15 cellular contexts compared by ENCODE assay signal in the genomic region with DNA sequence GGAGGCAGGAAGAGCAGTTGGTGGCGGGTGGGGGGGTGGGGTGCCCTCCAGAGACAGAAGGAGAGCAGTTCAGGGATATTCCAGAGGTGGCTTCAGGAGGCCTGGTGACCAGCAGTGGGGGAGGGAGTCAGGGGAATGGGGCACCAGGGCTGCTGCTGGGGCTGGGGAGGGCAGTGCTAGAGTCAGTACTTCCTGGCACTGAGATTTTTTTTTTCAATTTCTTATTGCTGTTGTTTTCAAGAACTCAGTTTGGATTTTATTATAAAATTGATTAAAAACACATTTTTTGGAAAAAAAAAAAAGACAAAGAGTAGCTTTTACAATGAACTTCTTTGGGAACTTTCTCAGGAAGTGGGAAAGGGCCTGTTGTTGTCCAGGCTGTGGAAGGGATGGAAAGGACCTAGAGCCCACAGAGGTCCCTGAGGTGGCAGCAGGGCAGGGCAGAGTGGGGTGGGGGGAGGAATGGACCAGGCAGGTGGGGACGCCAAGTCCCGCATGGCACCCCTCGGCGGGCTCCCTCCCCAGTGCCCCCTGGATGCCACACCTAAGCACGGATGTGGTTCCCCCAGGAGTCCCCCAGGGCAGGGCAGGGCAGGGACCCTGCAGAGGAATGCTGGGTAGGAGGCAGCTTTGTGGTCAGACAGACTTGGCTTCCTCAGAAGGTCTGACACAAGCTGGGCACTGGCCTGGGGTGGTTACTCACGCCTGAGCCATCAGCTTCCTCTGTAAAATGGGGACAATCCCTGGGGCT. TPM values are rescaled to one million over a fixed set of nuclear protein-coding genes. Genes with fewer than 3 reads are reported as not detected.
DNase-seq lines count a peak whose midpoint lies in the region; ATAC-seq and TF ChIP-seq lines count a peak whose summit lies in the region.
"Had no signal": no experiment of that assay in that cellular context is flagged by ENCODE, and none has a peak within 500 bp of the region (broad histone marks: within the 10 kb centered on the region; RNA-seq: fewer than 3 reads in every experiment).

No MANE protein-coding gene starts in this region.

- H3K9me3 Mint-ChIP-seq in osteocyte (ENCODE audit: unreplicated experiment) = no peaks in the 10 kb centered on the region

- H3K4me1 ChIP-seq in gastrocnemius medialis = peaks cover 5 to 6% of the 10 kb centered on the region in 2 donors

- DNase-seq in GM03348 (ENCODE audit: low spot score) (peak; percentile 65), NCI-H82 treated with DMSO at 0.1 percent for 48 hours (lab: John Stamatoyannopoulos, UW; ENCODE audit: unreplicated experiment) (peak; percentile 52), cardiac fibroblast (ENCODE audit: low read depth in 2 of 2) (peak; percentile 48 to 80), osteocyte (ENCODE audit: extremely low spot score, unreplicated experiment) (no peak), T-helper 1 cell (no peak), gastrocnemius medialis (no peak)
- DNase-seq: activated CD4-positive, alpha-beta T cell treated with anti-CD3 and anti-CD28 coated beads for 4 hours; colonic mucosa; head of caudate nucleus; small intestine had no signal

- peak overlapping the region; percentile 68 for H3K27ac Mint-ChIP-seq in osteocyte (ENCODE audit: unreplicated experiment)

- H3K4me1 Mint-ChIP-seq in osteocyte (ENCODE audit: unreplicated experiment) = peaks cover 68% of the 10 kb centered on the region

- H3K27ac ChIP-seq in gastrocnemius medialis = no peak overlapping the region
- H3K27ac ChIP-seq: colonic mucosa had no signal

- in situ Hi-C loops in gastrocnemius medialis (cut with MboI; ENCODE audit: low sequenced_read_pairs in 4 of 4) = no loop called here

- H3K36me3 Mint-ChIP-seq in osteocyte (ENCODE audit: unreplicated experiment) = no peaks in the 10 kb centered on the region

- ATAC-seq in GM21367 (IDR thresholded peaks at IDR 0.05; ENCODE audit: unreplicated experiment) = no peak
- ATAC-seq in GM21825 (IDR thresholded peaks at IDR 0.05; ENCODE audit: unreplicated experiment) = no peak
- ATAC-seq in gastrocnemius medialis = no peak

- H3K27me3 Mint-ChIP-seq in osteocyte (ENCODE audit: unreplicated experiment) = no peaks in the 10 kb centered on the region

- intact Hi-C loops in gastrocnemius medialis (cut with DNase I; ENCODE audit: low total_unique reads) = no loop called here

- H3K27me3 ChIP-seq in gastrocnemius medialis = peaks cover 8 to 27% (median 15%) of the 10 kb centered on the region in 3 donors
- H3K27me3 ChIP-seq: colonic mucosa had no signal

- no peak overlapping the region for H3K4me3 Mint-ChIP-seq in osteocyte (ENCODE audit: unreplicated experiment)

- no peak for TF ChIP-seq POLR2A in gastrocnemius medialis (IDR thresholded peaks at IDR 0.05)

- no peak overlapping the region for H3K4me3 ChIP-seq in cardiac fibroblast (replicated peaks in 1 of 2; ENCODE audit: low read depth in 2 of 2, low read length in 2 of 2)
- H3K4me3 ChIP-seq in gastrocnemius medialis = no peak overlapping the region
- H3K4me3 ChIP-seq: colonic mucosa had no signal

- no peaks in the 10 kb centered on the region for H3K9me3 ChIP-seq in gastrocnemius medialis
- H3K9me3 ChIP-seq: colonic mucosa had no signal

- no peak for TF ChIP-seq CTCF in cardiac fibroblast (IDR thresholded peaks at IDR 0.05; ENCODE audit: low read depth, low read length)
- TF ChIP-seq CTCF in osteocyte (IDR thresholded peaks at IDR 0.05) = no peak
- TF ChIP-seq CTCF in gastrocnemius medialis (IDR thresholded peaks at IDR 0.05 in 4 of 5, conservative IDR thresholded peaks at IDR 0.05 in 1 of 5) = no peak

- no peaks in the 10 kb centered on the region for H3K36me3 ChIP-seq in gastrocnemius medialis
- H3K36me3 ChIP-seq: colonic mucosa had no signal

RNA-seq across cellular contexts. Expression of a gene that starts 8.5 kb away (rescaled TPM):
- 93.1 and 95.4 TPM in 2 replicates for total RNA-seq in osteocyte
- total RNA-seq in gastrocnemius medialis = 1 to 10 TPM; 3.4 to 7.6 (median 5.1) TPM
- total RNA-seq: SK-MEL-5 had no signal

RNA-seq across cellular contexts. Expression of a gene that starts 47.0 kb away (rescaled TPM):
- total RNA-seq in osteocyte = not detected in 2 replicates
- total RNA-seq in gastrocnemius medialis = not detected
- total RNA-seq: mononuclear cell, urinary bladder had no signal

Comparison
In these comparisons a context has a peak if more than half of its experiments do, and no peak if none do; other contexts are left out.
1. DNase-seq: peak in GM03348 (single experiment), NCI-H82 treated with DMSO at 0.1 percent for 48 hours (single experiment) and cardiac fibroblast (2 of 2); none in osteocyte (single experiment), T-helper 1 cell (0 of 5) and gastrocnemius medialis (0 of 2).
2. RNA of a gene that starts 8.5 kb away (total RNA-seq): 93.1 to 95.4 TPM in osteocyte; 3.4 to 7.6 TPM in gastrocnemius medialis; every median in the first group is over 10 times any median in the second.